9 cellular contexts compared by ENCODE assay signal in genomic region chr7:38367301-38367700, GRCh38.
DNase-seq lines count a peak whose midpoint lies in the region; ATAC-seq lines count a peak whose summit lies in the region.
"Had no signal": no experiment of that assay in that cellular context is flagged by ENCODE, and none has a peak within 500 bp of the region (broad histone marks: within the 10 kb centered on the region; RNA-seq: fewer than 3 reads in every experiment).

No MANE protein-coding gene starts in this region.

- peaks cover 1% of the 10 kb centered on the region for H3K27me3 Mint-ChIP-seq in IgD-negative memory B cell

- no peaks in the 10 kb centered on the region for H3K9me3 Mint-ChIP-seq in IgD-negative memory B cell

- DNase-seq in kidney tubule cell (ENCODE audit: low spot score) (peak; percentile 42), AG08396 (ENCODE audit: low spot score) (no peak), NCI-H1417 (lab: John Stamatoyannopoulos, UW) (no peak), NCI-H524 (lab: John Stamatoyannopoulos, UW) (no peak)
- no peak for DNase-seq in effector CD4-positive, alpha-beta T cell
- DNase-seq: dorsolateral prefrontal cortex had no signal

- peak overlapping the region in 2 of 3 donors; percentile 63 to 83 for H3K27ac Mint-ChIP-seq in IgD-negative memory B cell

- peak overlapping the region in 1 of 4 donors; percentile 11 for H3K4me3 Mint-ChIP-seq in IgD-negative memory B cell

- peaks cover 17 to 34% (median 33%) of the 10 kb centered on the region in 3 donors for H3K4me1 Mint-ChIP-seq in IgD-negative memory B cell

- ATAC-seq in GM18867 (IDR thresholded peaks at IDR 0.05; ENCODE audit: unreplicated experiment), result peak; percentile 70
- ATAC-seq in GM21737 (IDR thresholded peaks at IDR 0.05; ENCODE audit: unreplicated experiment), result peak; percentile 58

- no peaks in the 10 kb centered on the region for H3K36me3 Mint-ChIP-seq in IgD-negative memory B cell
